ENCODE assay signal across 17 cellular contexts in the genomic region with DNA sequence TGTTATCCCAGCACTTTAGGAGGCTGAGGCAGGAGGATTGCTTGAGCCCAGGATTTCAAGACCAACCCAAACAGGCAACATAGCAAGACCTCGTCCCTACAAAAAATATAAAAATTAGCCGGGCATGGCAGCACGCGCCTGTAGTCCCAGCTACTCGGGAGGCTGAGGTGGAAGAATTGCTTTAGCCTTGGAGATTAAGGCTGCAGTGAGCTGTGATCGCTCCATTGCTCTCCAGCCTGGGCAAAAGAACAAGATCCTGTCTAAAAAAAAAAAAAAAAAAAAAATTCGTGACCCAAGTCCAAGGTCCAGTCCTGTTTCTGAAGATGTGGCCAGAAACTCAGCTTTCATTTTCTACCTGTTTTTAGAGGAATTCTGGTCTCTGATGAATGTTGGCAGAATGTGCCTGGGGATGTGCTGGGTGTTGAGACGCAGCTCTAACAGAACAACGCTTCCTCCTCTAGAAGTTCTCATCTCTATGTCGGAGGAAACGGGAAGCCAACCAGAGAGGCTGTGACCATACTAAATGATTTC. TPM values are rescaled to one million over a fixed set of nuclear protein-coding genes. Genes with fewer than 3 reads are reported as not detected.
DNase-seq lines count a peak whose midpoint lies in the region; ATAC-seq and TF ChIP-seq lines count a peak whose summit lies in the region.
"Had no signal": no experiment of that assay in that cellular context is flagged by ENCODE, and none has a peak within 500 bp of the region (broad histone marks: within the 10 kb centered on the region; RNA-seq: fewer than 3 reads in every experiment).

No MANE protein-coding gene starts in this region.

- H4K20me1 ChIP-seq in mammary epithelial cell (ENCODE audit: insufficient read depth, low read length) = no peaks in the 10 kb centered on the region

- 81% methylated on average over 11 of the region's 11 CpGs for WGBS in mammary epithelial cell (ENCODE audit: low coverage, missing lambda C conversion rate)

- no peak overlapping the region for H3K4me2 ChIP-seq in mammary epithelial cell (ENCODE audit: insufficient read depth, low read depth, low read length)

- H3K4me1 ChIP-seq in mammary epithelial cell (ENCODE audit: insufficient read depth, low read length) = peaks cover 8% of the 10 kb centered on the region

- H3K27me3 Mint-ChIP-seq in activated T-helper 17 cell treated with anti-CD3 and anti-CD28 coated beads, Interleukin-2, amount 50 U/mL, for 72 hours = no peaks in the 10 kb centered on the region
- no peaks in the 10 kb centered on the region for H3K27me3 Mint-ChIP-seq in natural killer cell treated with Interleukin-12 subunit alpha and Interleukin-12 subunit beta and Interleukin-15 and Interleukin-18, amount 100 ng/mL, for 72 hours

- no peaks in the 10 kb centered on the region for H3K9me3 Mint-ChIP-seq in activated T-helper 17 cell treated with anti-CD3 and anti-CD28 coated beads, Interleukin-2, amount 50 U/mL, for 72 hours
- no peaks in the 10 kb centered on the region for H3K9me3 Mint-ChIP-seq in natural killer cell treated with Interleukin-12 subunit alpha and Interleukin-12 subunit beta and Interleukin-15 and Interleukin-18, amount 100 ng/mL, for 72 hours

- intact Hi-C loops in mammary epithelial cell (cut with micrococcal nuclease) = no loop called here

- peak overlapping the region; percentile 15 for H3K4me3 Mint-ChIP-seq in activated T-helper 17 cell treated with anti-CD3 and anti-CD28 coated beads, Interleukin-2, amount 50 U/mL, for 72 hours
- H3K4me3 Mint-ChIP-seq in natural killer cell treated with Interleukin-12 subunit alpha and Interleukin-12 subunit beta and Interleukin-15 and Interleukin-18, amount 100 ng/mL, for 72 hours = peak overlapping the region; percentile 52

- peaks cover 10% of the 10 kb centered on the region for H3K4me1 Mint-ChIP-seq in activated T-helper 17 cell treated with anti-CD3 and anti-CD28 coated beads, Interleukin-2, amount 50 U/mL, for 72 hours
- peaks cover 11 to 13% of the 10 kb centered on the region in 2 donors for H3K4me1 Mint-ChIP-seq in natural killer cell treated with Interleukin-12 subunit alpha and Interleukin-12 subunit beta and Interleukin-15 and Interleukin-18, amount 100 ng/mL, for 72 hours (ENCODE audit: low read depth in 2 of 2)

- no peaks in the 10 kb centered on the region for H3K9me3 ChIP-seq in mammary epithelial cell (replicated peaks; ENCODE audit: insufficient read depth, low read length)
- H3K9me3 ChIP-seq: neutrophil, upper lobe of left lung had no signal

- TF ChIP-seq CTCF in mammary epithelial cell (conservative IDR thresholded peaks at IDR 0.05 in 1 of 2, IDR thresholded peaks at IDR 0.05 in 1 of 2; ENCODE audit: extremely low read depth in 1 of 2, insufficient read depth in 1 of 2, low read depth in 1 of 2, low read length in 2 of 2) = no peak

- no peak overlapping the region for H2AFZ ChIP-seq in mammary epithelial cell (ENCODE audit: low read depth, low read length)

- no peak overlapping the region for H3K27ac Mint-ChIP-seq in activated T-helper 17 cell treated with anti-CD3 and anti-CD28 coated beads, Interleukin-2, amount 50 U/mL, for 72 hours
- H3K27ac Mint-ChIP-seq in natural killer cell treated with Interleukin-12 subunit alpha and Interleukin-12 subunit beta and Interleukin-15 and Interleukin-18, amount 100 ng/mL, for 72 hours = no peak overlapping the region

- H3K27ac ChIP-seq in mammary epithelial cell (ENCODE audit: insufficient read depth, low read depth, low read length) = no peak overlapping the region
- H3K27ac ChIP-seq: 22Rv1, neutrophil, upper lobe of left lung had no signal

- dilution Hi-C loops in mammary epithelial cell (cut with HindIII; ENCODE audit: low sequenced_read_pairs) = loop anchor here (10.0 kb wide), 1 partner anchor 56 kb away; the partner anchor contains the start of gene LRRC25

- CTCF ChIA-PET in mammary epithelial cell (lab: Charles Lee; ENCODE audit: low non-redundant PET) = no interaction called here

- H3K9ac ChIP-seq in mammary epithelial cell (ENCODE audit: insufficient read depth, low read length) = no peak overlapping the region

- ATAC-seq in activated T-helper 17 cell treated with anti-CD3 and anti-CD28 coated beads, Interleukin-2, amount 50 U/mL, for 72 hours (replicated peaks) = no peak
- no peak for ATAC-seq in natural killer cell treated with Interleukin-12 subunit alpha and Interleukin-12 subunit beta and Interleukin-15 and Interleukin-18, amount 100 ng/mL, for 72 hours
- ATAC-seq: HCT116, K562 had no signal

- peaks cover 7% of the 10 kb centered on the region for H3K36me3 Mint-ChIP-seq in activated T-helper 17 cell treated with anti-CD3 and anti-CD28 coated beads, Interleukin-2, amount 50 U/mL, for 72 hours (ENCODE audit: low read depth)
- H3K36me3 Mint-ChIP-seq in natural killer cell treated with Interleukin-12 subunit alpha and Interleukin-12 subunit beta and Interleukin-15 and Interleukin-18, amount 100 ng/mL, for 72 hours = no peaks in the 10 kb centered on the region

- H3K4me3 ChIP-seq in mammary epithelial cell (replicated peaks in 1 of 3; ENCODE audit: insufficient read depth in 1 of 3, low read depth in 2 of 3, low read length in 3 of 3) = no peak overlapping the region
- H3K4me3 ChIP-seq: K562, upper lobe of left lung had no signal

- H3K79me2 ChIP-seq in mammary epithelial cell (ENCODE audit: insufficient read depth, low read length) = no peaks in the 10 kb centered on the region

- peak; percentile 30 for DNase-seq in DMS53 (lab: John Stamatoyannopoulos, UW)
- DNase-seq in DMS53 treated with DMSO at 0.1 percent for 48 hours (lab: John Stamatoyannopoulos, UW; ENCODE audit: unreplicated experiment) = no peak
- no peak for DNase-seq in natural killer cell treated with Interleukin-12 subunit alpha and Interleukin-12 subunit beta and Interleukin-15 and Interleukin-18, amount 100 ng/mL, for 72 hours (ENCODE audit: low spot score)
- no peak for DNase-seq in HPDE6-E6E7 (ENCODE audit: extremely low spot score)
- DNase-seq in mammary epithelial cell = no peak
- DNase-seq: activated CD4-positive, alpha-beta T cell treated with anti-CD3 and anti-CD28 coated beads for 48 hours; activated effector memory CD4-positive, alpha-beta T cell treated with Interleukin-2 at 50 U/mL for 16 hours; NCI-H1092; NCI-H2171; stimulated activated naive CD4-positive, alpha-beta T cell; T-helper 9 cell; upper lobe of left lung had no signal

- no peaks in the 10 kb centered on the region for H3K27me3 ChIP-seq in mammary epithelial cell (ENCODE audit: insufficient read depth, low read length)
- H3K27me3 ChIP-seq: upper lobe of left lung had no signal

- BruUV-seq in mammary epithelial cell (replicated peaks; lab: Mats Ljungman, UMichigan) = no TSS peak

- H3K36me3 ChIP-seq in mammary epithelial cell (ENCODE audit: insufficient read depth, low read length) = no peaks in the 10 kb centered on the region

- in situ Hi-C loops in mammary epithelial cell (cut with MboI; ENCODE audit: low sequenced_read_pairs in 2 of 2) = no loop called here

RNA-seq across cellular contexts. Expression of gene PGPEP1, which starts 1.9 kb away (rescaled TPM):
- 10 to 100 TPM; 38.9 to 46.0 TPM for total RNA-seq in activated T-helper 17 cell treated with anti-CD3 and anti-CD28 coated beads, Interleukin-2, amount 50 U/mL, for 72 hours
- 10 to 100 TPM; 42.1 to 50.7 TPM for total RNA-seq in natural killer cell treated with Interleukin-12 subunit alpha and Interleukin-12 subunit beta and Interleukin-15 and Interleukin-18, amount 100 ng/mL, for 72 hours
- 10 to 100 TPM; 16.3 to 18.7 TPM for total RNA-seq in mammary epithelial cell
- 4.5 TPM for polyA plus RNA-seq in mammary epithelial cell
- 7.3 TPM for polyA minus RNA-seq in mammary epithelial cell

RNA-seq across cellular contexts. Expression of gene LSM4, which starts 15.7 kb away (rescaled TPM):
- total RNA-seq in activated T-helper 17 cell treated with anti-CD3 and anti-CD28 coated beads, Interleukin-2, amount 50 U/mL, for 72 hours = 100 to 1,000 TPM; 176 to 252 TPM
- total RNA-seq in natural killer cell treated with Interleukin-12 subunit alpha and Interleukin-12 subunit beta and Interleukin-15 and Interleukin-18, amount 100 ng/mL, for 72 hours = 100 to 1,000 TPM; 153 to 223 TPM
- 100 to 1,000 TPM; 127 to 182 TPM for total RNA-seq in mammary epithelial cell
- 215 TPM for polyA plus RNA-seq in mammary epithelial cell
- 63.3 TPM for polyA minus RNA-seq in mammary epithelial cell

RNA-seq across cellular contexts. Expression of gene GDF15, which starts 47.4 kb away (rescaled TPM):
- under 1 TPM; 0.45 to 0.50 TPM for total RNA-seq in activated T-helper 17 cell treated with anti-CD3 and anti-CD28 coated beads, Interleukin-2, amount 50 U/mL, for 72 hours
- under 1 TPM in 1 of 2 donors, not detected in 1; 0.71 TPM for total RNA-seq in natural killer cell treated with Interleukin-12 subunit alpha and Interleukin-12 subunit beta and Interleukin-15 and Interleukin-18, amount 100 ng/mL, for 72 hours
- total RNA-seq in mammary epithelial cell = 10 to 100 TPM; 78.7 to 93.2 TPM
- 21.2 TPM for polyA plus RNA-seq in mammary epithelial cell
- polyA minus RNA-seq in mammary epithelial cell = 1.8 TPM

RNA-seq across cellular contexts. Expression of gene JUND, which starts 57.1 kb away (rescaled TPM):
- 100 to 1,000 TPM; 177 to 324 TPM for total RNA-seq in activated T-helper 17 cell treated with anti-CD3 and anti-CD28 coated beads, Interleukin-2, amount 50 U/mL, for 72 hours
- 100 to 1,000 TPM; 218 to 267 TPM for total RNA-seq in natural killer cell treated with Interleukin-12 subunit alpha and Interleukin-12 subunit beta and Interleukin-15 and Interleukin-18, amount 100 ng/mL, for 72 hours
- 10 to 100 TPM; 59.6 to 74.0 TPM for total RNA-seq in mammary epithelial cell
- polyA plus RNA-seq in mammary epithelial cell = 30.0 TPM
- polyA minus RNA-seq in mammary epithelial cell = 4.4 TPM

RNA-seq across cellular contexts. Expression of gene LRRC25, which starts 58.9 kb away (rescaled TPM):
- total RNA-seq in activated T-helper 17 cell treated with anti-CD3 and anti-CD28 coated beads, Interleukin-2, amount 50 U/mL, for 72 hours = not detected
- total RNA-seq in natural killer cell treated with Interleukin-12 subunit alpha and Interleukin-12 subunit beta and Interleukin-15 and Interleukin-18, amount 100 ng/mL, for 72 hours = not detected
- total RNA-seq in mammary epithelial cell = not detected
- not detected for polyA plus RNA-seq in mammary epithelial cell
- not detected for polyA minus RNA-seq in mammary epithelial cell

Comparison
In these comparisons a context has a peak if more than half of its experiments do, and no peak if none do; other contexts are left out.
1. RNA of gene GDF15, which starts 47.4 kb away (total RNA-seq): 78.7 to 93.2 TPM in mammary epithelial cell; 0.71 TPM in natural killer cell treated with Interleukin-12 subunit alpha and Interleukin-12 subunit beta and Interleukin-15 and Interleukin-18, amount 100 ng/mL, for 72 hours and 0.45 to 0.50 TPM in activated T-helper 17 cell treated with anti-CD3 and anti-CD28 coated beads, Interleukin-2, amount 50 U/mL, for 72 hours; every median in the first group is over 10 times any median in the second.